10 cellular contexts compared by ENCODE assay signal in the genomic region with DNA sequence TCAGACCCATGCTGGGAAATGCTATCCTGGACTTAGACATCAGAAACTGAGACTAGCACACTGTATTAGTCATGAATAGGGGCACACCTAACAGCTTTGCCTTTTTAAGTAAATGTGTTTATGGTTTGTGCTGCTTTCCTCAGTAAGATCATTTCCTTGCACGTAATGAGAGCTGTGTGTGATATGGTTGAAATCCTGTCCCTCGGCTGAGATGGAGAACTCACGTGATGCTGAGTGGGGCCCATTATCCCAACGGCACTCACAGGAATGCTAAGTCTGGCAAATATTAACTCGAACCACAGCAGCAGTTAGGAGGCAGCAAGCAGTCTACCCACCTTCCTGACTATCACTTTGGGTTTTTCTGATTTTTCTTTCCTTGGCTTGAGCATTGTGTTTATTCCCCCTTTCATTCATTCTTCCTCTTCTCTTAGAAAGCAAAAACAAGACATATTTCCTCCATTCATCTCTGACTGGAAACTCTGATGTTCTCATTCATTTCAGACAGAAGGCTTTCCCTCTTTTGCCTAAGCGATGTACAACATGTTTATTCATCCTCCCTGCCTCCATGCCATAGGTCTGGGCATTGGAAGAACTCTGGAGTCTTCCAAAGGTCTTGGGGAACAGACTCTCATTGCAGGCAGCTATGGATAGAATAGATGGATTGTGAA. TPM values are rescaled to one million over a fixed set of nuclear protein-coding genes. Genes with fewer than 3 reads are reported as not detected.
DNase-seq lines count a peak whose midpoint lies in the region; ATAC-seq, FAIRE-seq and TF ChIP-seq lines count a peak whose summit lies in the region.
"Had no signal": no experiment of that assay in that cellular context is flagged by ENCODE, and none has a peak within 500 bp of the region (broad histone marks: within the 10 kb centered on the region; RNA-seq: fewer than 3 reads in every experiment).

No MANE protein-coding gene starts in this region.

- TF ChIP-seq POLR2A in GM12891 (IDR thresholded peaks at IDR 0.05; ENCODE audit: low read depth, low read length), result no peak

- H3K4me1 ChIP-seq in adipocyte (ENCODE audit: control insufficient read depth, insufficient read depth, low read length), result peaks cover 45% of the 10 kb centered on the region
- no peaks in the 10 kb centered on the region for H3K4me1 ChIP-seq in aorta (ENCODE audit: control insufficient read depth in 1 of 2, insufficient read depth in 2 of 2, low read length in 2 of 2)
- H3K4me1 ChIP-seq: prostate gland had no signal

- H3K9me3 ChIP-seq in adipocyte (ENCODE audit: control insufficient read depth, low read length) (no peaks in the 10 kb centered on the region), MG63 (no peaks in the 10 kb centered on the region), aorta (ENCODE audit: control insufficient read depth, low read length) (no peaks in the 10 kb centered on the region)
- H3K9me3 ChIP-seq: prostate gland had no signal

- peak overlapping the region; percentile 40 for H3K4me3 ChIP-seq in adipocyte (ENCODE audit: low read length)
- H3K4me3 ChIP-seq in MG63, result no peak overlapping the region
- H3K4me3 ChIP-seq in aorta (ENCODE audit: low read length in 2 of 2), result no peak overlapping the region
- H3K4me3 ChIP-seq: prostate gland had no signal

- FAIRE-seq in GM12891 (lab: Jason Lieb, UNC), result peak; percentile 71

- ATAC-seq in HG03039 (IDR thresholded peaks at IDR 0.05; ENCODE audit: unreplicated experiment) (no peak), aorta (ENCODE audit: low FRiP score) (no peak), GM21717 (IDR thresholded peaks at IDR 0.05; ENCODE audit: unreplicated experiment) (no peak)

- H3K9ac ChIP-seq in adipocyte (ENCODE audit: low read length), result no peak overlapping the region

- H3K27ac ChIP-seq in aorta (ENCODE audit: low read depth in 1 of 2, low read length in 2 of 2), result no peak overlapping the region
- H3K27ac ChIP-seq: prostate gland had no signal

- DNase-seq in AG08395 (ENCODE audit: low spot score) (peak; percentile 12), GM12891 (ENCODE audit: insufficient read length, low spot score) (no peak), adipocyte (ENCODE audit: low read depth) (peak; percentile 85), left kidney (ENCODE audit: low read depth, low spot score) (peak; percentile 94), MG63 (no peak), aorta (no peak)
- DNase-seq: NCI-H2171 had no signal

- H3K27me3 ChIP-seq in adipocyte (replicated peaks; ENCODE audit: control insufficient read depth, insufficient read depth, low read length), result no peaks in the 10 kb centered on the region
- H3K27me3 ChIP-seq in MG63, result peaks cover 3% of the 10 kb centered on the region
- H3K27me3 ChIP-seq in aorta (ENCODE audit: control insufficient read depth in 1 of 2, insufficient read depth in 2 of 2, low read length in 1 of 2), result no peaks in the 10 kb centered on the region

- H3K36me3 ChIP-seq in adipocyte (ENCODE audit: control insufficient read depth, insufficient read depth, low read length, severe bottlenecking), result no peaks in the 10 kb centered on the region
- H3K36me3 ChIP-seq in MG63, result no peaks in the 10 kb centered on the region
- no peaks in the 10 kb centered on the region for H3K36me3 ChIP-seq in aorta (ENCODE audit: control insufficient read depth in 1 of 2, insufficient read depth in 2 of 2, low read length in 1 of 2)
- H3K36me3 ChIP-seq: prostate gland had no signal

- intact Hi-C loops in aorta (cut with DNase I), result no loop called here

- WGBS in aorta, 2 donors, result 61 to 76% methylated on average over 6 of the region's 6 CpGs

TF ChIP-seq in GM12891, 5 proteins besides CTCF, POLR2A, EP300 and RAD21:
- TF ChIP-seq SPI1 (IDR thresholded peaks at IDR 0.05; ENCODE audit: low read depth, low read length), result no peak
TF ChIP-seq in GM12891: peak in this region for 0.

RNA-seq across cellular contexts. Expression of gene BCL9, which starts 38.4 kb away (rescaled TPM):
- polyA plus RNA-seq in GM12891 (2012; ENCODE audit: low read depth, missing spikeins), result 7.4 TPM
- 2.1 and 3.0 TPM in 2 replicates for total RNA-seq in MG63 (2014; rRNA removed; shearing (Covaris generic); ENCODE audit: low replicate concordance)
- 10 to 100 TPM; 20.5 to 28.9 TPM for total RNA-seq in aorta
- polyA plus RNA-seq in aorta, result 1 to 10 TPM; 4.6 to 5.1 TPM

Comparison
In these comparisons a context has a peak if more than half of its experiments do, and no peak if none do; other contexts are left out.
1. DNase-seq: peak in AG08395 (single experiment), adipocyte (single experiment) and left kidney (single experiment); none in GM12891 (single experiment), MG63 (single experiment) and aorta (0 of 2).